1 cellular context compared by ENCODE assay signal in the genomic region with DNA sequence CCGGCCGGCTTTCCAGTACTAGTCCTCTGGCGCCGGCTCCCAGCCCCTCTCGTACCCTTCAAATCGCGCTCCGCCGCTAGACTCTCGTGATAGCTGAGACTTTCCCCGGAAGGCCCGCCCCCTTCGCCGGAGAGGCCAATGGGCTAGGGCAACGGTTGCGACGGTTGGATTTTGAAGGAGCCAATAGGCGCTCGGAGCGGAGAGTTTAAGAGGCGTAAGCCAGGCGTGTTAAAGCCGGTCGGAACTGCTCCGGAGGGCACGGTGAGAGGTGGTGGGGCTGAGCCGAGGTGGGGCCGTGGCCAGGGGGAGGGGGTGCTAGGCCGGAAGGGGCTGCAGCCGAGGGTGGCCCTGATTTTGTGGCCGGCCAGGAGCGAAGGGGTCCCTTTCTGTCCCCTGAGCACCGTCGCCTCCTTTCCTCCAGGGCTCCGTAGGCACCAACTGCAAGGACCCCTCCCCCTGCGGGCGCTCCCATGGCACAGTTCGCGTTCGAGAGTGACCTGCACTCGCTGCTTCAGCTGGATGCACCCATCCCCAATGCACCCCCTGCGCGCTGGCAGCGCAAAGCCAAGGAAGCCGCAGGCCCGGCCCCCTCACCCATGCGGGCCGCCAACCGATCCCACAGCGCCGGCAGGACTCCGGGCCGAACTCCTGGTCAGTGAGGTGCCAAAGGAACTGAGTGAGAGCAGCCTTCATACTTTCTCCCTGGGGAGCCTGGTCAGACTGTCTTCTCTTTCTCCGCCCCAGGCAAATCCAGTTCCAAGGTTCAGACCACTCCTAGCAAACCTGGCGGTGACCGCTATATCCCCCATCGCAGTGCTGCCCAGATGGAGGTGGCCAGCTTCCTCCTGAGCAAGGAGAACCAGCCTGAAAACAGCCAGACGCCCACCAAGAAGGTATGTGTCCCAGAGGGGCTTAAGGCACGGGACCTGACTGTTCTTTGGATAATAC.
TF ChIP-seq lines count a peak whose summit lies in the region.

A gene (plus strand): TSS at position 236 of the 948 bp plus-strand sequence. CDS start 235 bp downstream, at position 471.

TF ChIP-seq in K562, 482 proteins besides CTCF, POLR2A, EP300 and RAD21 (continued from another document):
- TF ChIP-seq, protein P1, sequence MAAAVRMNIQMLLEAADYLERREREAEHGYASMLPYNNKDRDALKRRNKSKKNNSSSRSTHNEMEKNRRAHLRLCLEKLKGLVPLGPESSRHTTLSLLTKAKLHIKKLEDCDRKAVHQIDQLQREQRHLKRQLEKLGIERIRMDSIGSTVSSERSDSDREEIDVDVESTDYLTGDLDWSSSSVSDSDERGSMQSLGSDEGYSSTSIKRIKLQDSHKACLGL (CRISPR knock-in tag; IDR thresholded peaks at IDR 0.05; ENCODE audit: borderline replicate concordance, poor library complexity, severe bottlenecking), result peak; percentile 56
- TF ChIP-seq ZBTB7A (IDR thresholded peaks at IDR 0.05; ENCODE audit: borderline replicate concordance, control insufficient read depth, low read depth, low read length) (peak; percentile 23; the same call in 1 of the 2 replicates), NFYB (IDR thresholded peaks at IDR 0.05; ENCODE audit: extremely low read depth, insufficient read length) (peak; percentile 97), POLR2G (IDR thresholded peaks at IDR 0.05; ENCODE audit: low read depth, low read length) (peak; percentile 98), POLR2H (tag; IDR thresholded peaks at IDR 0.05; ENCODE audit: low read depth) (peak; percentile 71), ZKSCAN3 (CRISPR knock-in tag; IDR thresholded peaks at IDR 0.05) (no peak), ASH1L (IDR thresholded peaks at IDR 0.05; ENCODE audit: borderline replicate concordance, low read depth, partially characterized antibody) (peak; percentile 69)
- TF ChIP-seq, protein P2, sequence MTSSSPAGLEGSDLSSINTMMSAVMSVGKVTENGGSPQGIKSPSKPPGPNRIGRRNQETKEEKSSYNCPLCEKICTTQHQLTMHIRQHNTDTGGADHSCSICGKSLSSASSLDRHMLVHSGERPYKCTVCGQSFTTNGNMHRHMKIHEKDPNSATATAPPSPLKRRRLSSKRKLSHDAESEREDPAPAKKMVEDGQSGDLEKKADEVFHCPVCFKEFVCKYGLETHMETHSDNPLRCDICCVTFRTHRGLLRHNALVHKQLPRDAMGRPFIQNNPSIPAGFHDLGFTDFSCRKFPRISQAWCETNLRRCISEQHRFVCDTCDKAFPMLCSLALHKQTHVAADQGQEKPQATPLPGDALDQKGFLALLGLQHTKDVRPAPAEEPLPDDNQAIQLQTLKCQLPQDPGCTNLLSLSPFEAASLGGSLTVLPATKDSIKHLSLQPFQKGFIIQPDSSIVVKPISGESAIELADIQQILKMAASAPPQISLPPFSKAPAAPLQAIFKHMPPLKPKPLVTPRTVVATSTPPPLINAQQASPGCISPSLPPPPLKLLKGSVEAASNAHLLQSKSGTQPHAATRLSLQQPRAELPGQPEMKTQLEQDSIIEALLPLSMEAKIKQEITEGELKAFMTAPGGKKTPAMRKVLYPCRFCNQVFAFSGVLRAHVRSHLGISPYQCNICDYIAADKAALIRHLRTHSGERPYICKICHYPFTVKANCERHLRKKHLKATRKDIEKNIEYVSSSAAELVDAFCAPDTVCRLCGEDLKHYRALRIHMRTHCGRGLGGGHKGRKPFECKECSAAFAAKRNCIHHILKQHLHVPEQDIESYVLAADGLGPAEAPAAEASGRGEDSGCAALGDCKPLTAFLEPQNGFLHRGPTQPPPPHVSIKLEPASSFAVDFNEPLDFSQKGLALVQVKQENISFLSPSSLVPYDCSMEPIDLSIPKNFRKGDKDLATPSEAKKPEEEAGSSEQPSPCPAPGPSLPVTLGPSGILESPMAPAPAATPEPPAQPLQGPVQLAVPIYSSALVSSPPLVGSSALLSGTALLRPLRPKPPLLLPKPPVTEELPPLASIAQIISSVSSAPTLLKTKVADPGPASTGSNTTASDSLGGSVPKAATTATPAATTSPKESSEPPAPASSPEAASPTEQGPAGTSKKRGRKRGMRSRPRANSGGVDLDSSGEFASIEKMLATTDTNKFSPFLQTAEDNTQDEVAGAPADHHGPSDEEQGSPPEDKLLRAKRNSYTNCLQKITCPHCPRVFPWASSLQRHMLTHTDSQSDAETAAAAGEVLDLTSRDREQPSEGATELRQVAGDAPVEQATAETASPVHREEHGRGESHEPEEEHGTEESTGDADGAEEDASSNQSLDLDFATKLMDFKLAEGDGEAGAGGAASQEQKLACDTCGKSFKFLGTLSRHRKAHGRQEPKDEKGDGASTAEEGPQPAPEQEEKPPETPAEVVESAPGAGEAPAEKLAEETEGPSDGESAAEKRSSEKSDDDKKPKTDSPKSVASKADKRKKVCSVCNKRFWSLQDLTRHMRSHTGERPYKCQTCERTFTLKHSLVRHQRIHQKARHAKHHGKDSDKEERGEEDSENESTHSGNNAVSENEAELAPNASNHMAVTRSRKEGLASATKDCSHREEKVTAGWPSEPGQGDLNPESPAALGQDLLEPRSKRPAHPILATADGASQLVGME (CRISPR knock-in tag; IDR thresholded peaks at IDR 0.05), result peak; percentile 17; the same call in 1 of the 2 replicates
- TF ChIP-seq, protein P3, sequence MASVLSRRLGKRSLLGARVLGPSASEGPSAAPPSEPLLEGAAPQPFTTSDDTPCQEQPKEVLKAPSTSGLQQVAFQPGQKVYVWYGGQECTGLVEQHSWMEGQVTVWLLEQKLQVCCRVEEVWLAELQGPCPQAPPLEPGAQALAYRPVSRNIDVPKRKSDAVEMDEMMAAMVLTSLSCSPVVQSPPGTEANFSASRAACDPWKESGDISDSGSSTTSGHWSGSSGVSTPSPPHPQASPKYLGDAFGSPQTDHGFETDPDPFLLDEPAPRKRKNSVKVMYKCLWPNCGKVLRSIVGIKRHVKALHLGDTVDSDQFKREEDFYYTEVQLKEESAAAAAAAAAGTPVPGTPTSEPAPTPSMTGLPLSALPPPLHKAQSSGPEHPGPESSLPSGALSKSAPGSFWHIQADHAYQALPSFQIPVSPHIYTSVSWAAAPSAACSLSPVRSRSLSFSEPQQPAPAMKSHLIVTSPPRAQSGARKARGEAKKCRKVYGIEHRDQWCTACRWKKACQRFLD (CRISPR knock-in tag; IDR thresholded peaks at IDR 0.05), result peak; percentile 92; the same call in 1 of the 2 replicates
- TF ChIP-seq, protein P4, sequence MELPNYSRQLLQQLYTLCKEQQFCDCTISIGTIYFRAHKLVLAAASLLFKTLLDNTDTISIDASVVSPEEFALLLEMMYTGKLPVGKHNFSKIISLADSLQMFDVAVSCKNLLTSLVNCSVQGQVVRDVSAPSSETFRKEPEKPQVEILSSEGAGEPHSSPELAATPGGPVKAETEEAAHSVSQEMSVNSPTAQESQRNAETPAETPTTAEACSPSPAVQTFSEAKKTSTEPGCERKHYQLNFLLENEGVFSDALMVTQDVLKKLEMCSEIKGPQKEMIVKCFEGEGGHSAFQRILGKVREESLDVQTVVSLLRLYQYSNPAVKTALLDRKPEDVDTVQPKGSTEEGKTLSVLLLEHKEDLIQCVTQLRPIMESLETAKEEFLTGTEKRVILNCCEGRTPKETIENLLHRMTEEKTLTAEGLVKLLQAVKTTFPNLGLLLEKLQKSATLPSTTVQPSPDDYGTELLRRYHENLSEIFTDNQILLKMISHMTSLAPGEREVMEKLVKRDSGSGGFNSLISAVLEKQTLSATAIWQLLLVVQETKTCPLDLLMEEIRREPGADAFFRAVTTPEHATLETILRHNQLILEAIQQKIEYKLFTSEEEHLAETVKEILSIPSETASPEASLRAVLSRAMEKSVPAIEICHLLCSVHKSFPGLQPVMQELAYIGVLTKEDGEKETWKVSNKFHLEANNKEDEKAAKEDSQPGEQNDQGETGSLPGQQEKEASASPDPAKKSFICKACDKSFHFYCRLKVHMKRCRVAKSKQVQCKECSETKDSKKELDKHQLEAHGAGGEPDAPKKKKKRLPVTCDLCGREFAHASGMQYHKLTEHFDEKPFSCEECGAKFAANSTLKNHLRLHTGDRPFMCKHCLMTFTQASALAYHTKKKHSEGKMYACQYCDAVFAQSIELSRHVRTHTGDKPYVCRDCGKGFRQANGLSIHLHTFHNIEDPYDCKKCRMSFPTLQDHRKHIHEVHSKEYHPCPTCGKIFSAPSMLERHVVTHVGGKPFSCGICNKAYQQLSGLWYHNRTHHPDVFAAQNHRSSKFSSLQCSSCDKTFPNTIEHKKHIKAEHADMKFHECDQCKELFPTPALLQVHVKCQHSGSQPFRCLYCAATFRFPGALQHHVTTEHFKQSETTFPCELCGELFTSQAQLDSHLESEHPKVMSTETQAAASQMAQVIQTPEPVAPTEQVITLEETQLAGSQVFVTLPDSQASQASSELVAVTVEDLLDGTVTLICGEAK (IDR thresholded peaks at IDR 0.05), result peak; percentile 86
- TF ChIP-seq, protein P4 (CRISPR knock-in tag; IDR thresholded peaks at IDR 0.05), result peak; percentile 47; the same call in 1 of the 2 replicates
- TF ChIP-seq, protein P5, sequence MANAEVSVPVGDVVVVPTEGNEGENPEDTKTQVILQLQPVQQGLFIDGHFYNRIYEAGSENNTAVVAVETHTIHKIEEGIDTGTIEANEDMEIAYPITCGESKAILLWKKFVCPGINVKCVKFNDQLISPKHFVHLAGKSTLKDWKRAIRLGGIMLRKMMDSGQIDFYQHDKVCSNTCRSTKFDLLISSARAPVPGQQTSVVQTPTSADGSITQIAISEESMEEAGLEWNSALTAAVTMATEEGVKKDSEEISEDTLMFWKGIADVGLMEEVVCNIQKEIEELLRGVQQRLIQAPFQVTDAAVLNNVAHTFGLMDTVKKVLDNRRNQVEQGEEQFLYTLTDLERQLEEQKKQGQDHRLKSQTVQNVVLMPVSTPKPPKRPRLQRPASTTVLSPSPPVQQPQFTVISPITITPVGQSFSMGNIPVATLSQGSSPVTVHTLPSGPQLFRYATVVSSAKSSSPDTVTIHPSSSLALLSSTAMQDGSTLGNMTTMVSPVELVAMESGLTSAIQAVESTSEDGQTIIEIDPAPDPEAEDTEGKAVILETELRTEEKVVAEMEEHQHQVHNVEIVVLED (CRISPR knock-in tag; IDR thresholded peaks at IDR 0.05), result no peak
TF ChIP-seq in K562: peak in this region for 111.
